In the genomic region with DNA sequence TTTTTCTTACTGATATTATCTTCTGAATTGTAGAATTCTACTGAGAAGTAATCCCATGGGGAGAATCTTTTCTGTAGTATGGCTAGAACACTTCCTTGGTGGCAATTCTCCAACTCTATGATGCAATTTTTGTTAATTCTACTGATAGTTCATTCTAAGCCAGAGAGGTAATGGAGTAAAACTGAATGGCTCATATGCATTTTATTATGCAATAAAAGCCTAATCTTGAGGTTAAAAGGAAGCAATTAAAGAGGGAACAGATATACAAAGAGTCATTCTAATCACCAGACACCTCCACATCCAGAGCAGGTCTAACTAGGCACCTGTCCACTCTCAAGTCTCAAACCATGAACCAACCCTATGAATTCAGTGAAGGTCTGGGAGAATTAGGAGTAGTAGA, we compare ENCODE assay signal across 19 cellular contexts. TPM values are rescaled to one million over a fixed set of nuclear protein-coding genes. Genes with fewer than 3 reads are reported as not detected.
A peak's percentile ranks its signal among the peaks of the same experiment; 100 is the strongest.
DNase-seq lines count a peak whose midpoint lies in the region; ATAC-seq and TF ChIP-seq lines count a peak whose summit lies in the region.
"Had no signal": no experiment of that assay in that cellular context is flagged by ENCODE, and none has a peak within 500 bp of the region (broad histone marks: within the 10 kb centered on the region; RNA-seq: fewer than 3 reads in every experiment).

No MANE protein-coding gene starts in this region.

- no peak for TF ChIP-seq CTCF in chondrocyte (IDR thresholded peaks at IDR 0.05)
- no peak for TF ChIP-seq CTCF in mucosa of descending colon (IDR thresholded peaks at IDR 0.05)

- H3K27ac Mint-ChIP-seq in chondrocyte (ENCODE audit: unreplicated experiment) = peak overlapping the region; percentile 74
- H3K27ac Mint-ChIP-seq in activated T-cell treated with anti-CD3 and anti-CD28 coated beads, Interleukin-2, amount 50 U/mL, for 72 hours = no peak overlapping the region
- H3K27ac Mint-ChIP-seq: activated T-helper 1 cell treated with anti-CD3 and anti-CD28 coated beads, Interleukin-12 subunit alpha, Interleukin-12 subunit beta, Interleukin-2, Interleukin-4 antibody, amounts not matched to agents 30 ng/mL and 10 ng/mL and 1 ng/mL, durations not matched to agents 14 hours and 24 hours and 36 hours; T-helper 1 cell treated with Interleukin-12 subunit alpha and Interleukin-12 subunit beta and Interleukin-4 antibody, amounts not matched to agents 30 μg/mL and 1 μg/mL, for 36 hours had no signal

- no peak overlapping the region for H3K4me3 ChIP-seq in mucosa of descending colon
- H3K4me3 ChIP-seq: thoracic aorta had no signal

- peaks cover 3% of the 10 kb centered on the region for H3K4me1 ChIP-seq in mucosa of descending colon (ENCODE audit: low read depth)

- no peaks in the 10 kb centered on the region for H3K9me3 Mint-ChIP-seq in chondrocyte (ENCODE audit: low read depth)
- no peaks in the 10 kb centered on the region for H3K9me3 Mint-ChIP-seq in activated T-cell treated with anti-CD3 and anti-CD28 coated beads, Interleukin-2, amount 50 U/mL, for 72 hours
- H3K9me3 Mint-ChIP-seq: activated T-helper 1 cell treated with anti-CD3 and anti-CD28 coated beads, Interleukin-12 subunit alpha, Interleukin-12 subunit beta, Interleukin-2, Interleukin-4 antibody, amounts not matched to agents 30 ng/mL and 10 ng/mL and 1 ng/mL, durations not matched to agents 14 hours and 24 hours and 36 hours; brain; T-helper 1 cell treated with Interleukin-12 subunit alpha and Interleukin-12 subunit beta and Interleukin-4 antibody, amounts not matched to agents 30 μg/mL and 1 μg/mL, for 36 hours had no signal

- H3K36me3 ChIP-seq in mucosa of descending colon (ENCODE audit: low read depth) = no peaks in the 10 kb centered on the region
- H3K36me3 ChIP-seq: thoracic aorta had no signal

- peaks cover 64% of the 10 kb centered on the region for H3K4me1 Mint-ChIP-seq in chondrocyte (ENCODE audit: low read depth)
- H3K4me1 Mint-ChIP-seq in activated T-cell treated with anti-CD3 and anti-CD28 coated beads, Interleukin-2, amount 50 U/mL, for 72 hours (ENCODE audit: low read depth) = peaks cover 48% of the 10 kb centered on the region

- peak; percentile 90 for ATAC-seq in mucosa of descending colon
- no peak for ATAC-seq in activated T-cell treated with anti-CD3 and anti-CD28 coated beads, Interleukin-2, amount 50 U/mL, for 72 hours (replicated peaks in 1 of 2)
- ATAC-seq: PC-3 had no signal

- peaks cover 24% of the 10 kb centered on the region for H3K36me3 Mint-ChIP-seq in chondrocyte (ENCODE audit: low read depth)
- peaks cover 10 to 30% of the 10 kb centered on the region in 2 donors for H3K36me3 Mint-ChIP-seq in activated T-cell treated with anti-CD3 and anti-CD28 coated beads, Interleukin-2, amount 50 U/mL, for 72 hours (ENCODE audit: insufficient read depth in 2 of 2)

- intact Hi-C loops in mucosa of descending colon (cut with DNase I, micrococcal nuclease) = no loop called here

- no peak overlapping the region for H3K4me3 Mint-ChIP-seq in chondrocyte (ENCODE audit: unreplicated experiment)
- H3K4me3 Mint-ChIP-seq in activated T-cell treated with anti-CD3 and anti-CD28 coated beads, Interleukin-2, amount 50 U/mL, for 72 hours = peak overlapping the region in 1 of 2 donors; percentile 50
- H3K4me3 Mint-ChIP-seq: activated T-helper 1 cell treated with anti-CD3 and anti-CD28 coated beads, Interleukin-12 subunit alpha, Interleukin-12 subunit beta, Interleukin-2, Interleukin-4 antibody, amounts not matched to agents 30 ng/mL and 10 ng/mL and 1 ng/mL, durations not matched to agents 14 hours and 24 hours and 36 hours; T-helper 1 cell treated with Interleukin-12 subunit alpha and Interleukin-12 subunit beta and Interleukin-4 antibody, amounts not matched to agents 30 μg/mL and 1 μg/mL, for 36 hours had no signal

- H3K27me3 Mint-ChIP-seq in chondrocyte (ENCODE audit: low read depth) = no peaks in the 10 kb centered on the region
- peaks cover 25% of the 10 kb centered on the region for H3K27me3 Mint-ChIP-seq in activated T-cell treated with anti-CD3 and anti-CD28 coated beads, Interleukin-2, amount 50 U/mL, for 72 hours (ENCODE audit: low read depth)
- H3K27me3 Mint-ChIP-seq: brain had no signal

- DNase-seq in NCI-H2196 (lab: John Stamatoyannopoulos, UW; ENCODE audit: unreplicated experiment) = peak; percentile 1
- DNase-seq in NCI-H2196 treated with DMSO at 0.1 percent for 48 hours (lab: John Stamatoyannopoulos, UW; ENCODE audit: unreplicated experiment) = no peak
- DNase-seq in MV-4-11 (lab: John Stamatoyannopoulos, UW) = peak; percentile 53
- DNase-seq in chondrocyte (ENCODE audit: low spot score) = no peak
- peak in 1 of 3 donors; percentile 6 for DNase-seq in mucosa of descending colon
- DNase-seq in SKM-1 treated with dmso at 0.1 percent for 144 hours (lab: John Stamatoyannopoulos, UW; ENCODE audit: unreplicated experiment) = no peak
- DNase-seq in C1 segment of cervical spinal cord (lab: John Stamatoyannopoulos, UW) = no peak
- DNase-seq in activated T-cell treated with anti-CD3 and anti-CD28 coated beads, Interleukin-2, amount 50 U/mL, for 72 hours = no peak
- DNase-seq: 8988T; activated CD4-positive, alpha-beta T cell treated with anti-CD3 and anti-CD28 coated beads for 48 hours; H7; NCI-H1048; NCI-H345; nucleus accumbens; PC-3 had no signal

- H3K9me3 ChIP-seq in mucosa of descending colon = no peaks in the 10 kb centered on the region
- H3K9me3 ChIP-seq: thoracic aorta had no signal

RNA-seq across cellular contexts. Expression of gene RAP2C, which starts 9.7 kb away (rescaled TPM):
- total RNA-seq in chondrocyte (49.7 to 56.1 TPM (median 55.3 TPM) in 3 replicates), mucosa of descending colon (10 to 100 TPM; 24.4 to 26.9 (median 25.7) TPM)
- 10 to 100 TPM; 43.4 to 52.0 TPM for total RNA-seq in activated T-cell treated with anti-CD3 and anti-CD28 coated beads, Interleukin-2, amount 50 U/mL, for 72 hours

Comparison
In these comparisons a context has a peak if more than half of its experiments do, and no peak if none do; other contexts are left out.
1. DNase-seq: peak in NCI-H2196 (single experiment) and MV-4-11 (single experiment); none in NCI-H2196 treated with DMSO at 0.1 percent for 48 hours (single experiment), chondrocyte (single experiment), SKM-1 treated with dmso at 0.1 percent for 144 hours (single experiment), C1 segment of cervical spinal cord (0 of 14) and activated T-cell treated with anti-CD3 and anti-CD28 coated beads, Interleukin-2, amount 50 U/mL, for 72 hours (0 of 2).